Comparison of ENCODE assay signal across 8 cellular contexts in genomic region chr17:44899074-44899782, GRCh38. TPM values are rescaled to one million over a fixed set of nuclear protein-coding genes. Genes with fewer than 3 reads are reported as not detected.
A peak's percentile ranks its signal among the peaks of the same experiment; 100 is the strongest.
DNase-seq lines count a peak whose midpoint lies in the region; ATAC-seq and TF ChIP-seq lines count a peak whose summit lies in the region.

TSS of gene EFTUD2 (minus strand) at chr17:44899445. CDS start at chr17:44894521, 4,924 bp downstream.

- H4K20me1 ChIP-seq in GM23338 (replicated peaks; ENCODE audit: insufficient read depth) = peaks cover 19% of the 10 kb centered on the region; the same call in 1 of the 2 replicates
- peaks cover 8% of the 10 kb centered on the region for H4K20me1 ChIP-seq in Loucy (ENCODE audit: insufficient read depth, low read length, poor library complexity, severe bottlenecking)

- H3K4me2 ChIP-seq in GM23338 = peak within 1 kb of the TSS; percentile 99
- peak within 1 kb of the TSS; percentile 83 for H3K4me2 ChIP-seq in Loucy (ENCODE audit: low read depth, low read length, poor library complexity, severe bottlenecking)

- H3K36me3 Mint-ChIP-seq in GM23338 (ENCODE audit: low read depth) (peaks cover 11% of the 10 kb centered on the region; the same call in 2 of the 3 replicates), natural killer cell (no peaks in the 10 kb centered on the region)
- peaks cover 13% of the 10 kb centered on the region for H3K36me3 Mint-ChIP-seq in activated T-helper 2 cell treated with anti-CD3 and anti-CD28 coated beads, Interferon-gamma antibody, Interleukin-2, Interleukin-4, amounts not matched to agents 10 μg/mL and 5 μg/mL and 100 μg/mL, durations not matched to agents 14 hours and 24 hours and 36 hours (ENCODE audit: low read depth)

- H3K4me3 Mint-ChIP-seq in GM23338 (peak within 1 kb of the TSS; percentile 97), natural killer cell (peak within 1 kb of the TSS; percentile 92)
- peak within 1 kb of the TSS; percentile 97 for H3K4me3 Mint-ChIP-seq in activated T-helper 2 cell treated with anti-CD3 and anti-CD28 coated beads, Interferon-gamma antibody, Interleukin-2, Interleukin-4, amounts not matched to agents 10 μg/mL and 5 μg/mL and 100 μg/mL, durations not matched to agents 14 hours and 24 hours and 36 hours (ENCODE audit: low read depth)

- ATAC-seq in GM23338 = peak; percentile 89
- ATAC-seq in RWPE2 (ENCODE audit: low read depth) = peak; percentile 69
- ATAC-seq in natural killer cell = peak; percentile 93 to 95 (median 94)

- intact Hi-C loops in activated T-helper 2 cell treated with anti-CD3 and anti-CD28 coated beads, Interferon-gamma antibody, Interleukin-2, Interleukin-4, amounts not matched to agents 10 μg/mL and 5 μg/mL and 100 μg/mL, durations not matched to agents 14 hours and 24 hours and 36 hours (cut with micrococcal nuclease) = loop anchor here (5.0 kb wide), 1 partner anchor 233 kb away; the partner anchor contains the start of gene PLCD3
- intact Hi-C loops in natural killer cell (cut with micrococcal nuclease) = loop anchor here (1.0 kb wide), 2 partner anchors 48 to 162 kb away; partner anchors contain the start of genes KIF18B and NMT1

- H3K27ac Mint-ChIP-seq in GM23338 (peak within 1 kb of the TSS; percentile 100), natural killer cell (peak within 1 kb of the TSS; percentile 99)
- peak within 1 kb of the TSS; percentile 95 for H3K27ac Mint-ChIP-seq in activated T-helper 2 cell treated with anti-CD3 and anti-CD28 coated beads, Interferon-gamma antibody, Interleukin-2, Interleukin-4, amounts not matched to agents 10 μg/mL and 5 μg/mL and 100 μg/mL, durations not matched to agents 14 hours and 24 hours and 36 hours

- H3K27ac ChIP-seq in GM23338 (ENCODE audit: low read depth) (peak within 1 kb of the TSS; percentile 100), RWPE2 (ENCODE audit: poor library complexity, severe bottlenecking) (peak within 1 kb of the TSS; percentile 82)

- H3K4me1 ChIP-seq in GM23338 (ENCODE audit: insufficient read depth) = peaks cover 14% of the 10 kb centered on the region; the same call in 1 of the 2 replicates
- H3K4me1 ChIP-seq in Loucy (ENCODE audit: insufficient read depth, low read length, poor library complexity, severe bottlenecking) = peaks cover 16% of the 10 kb centered on the region
- peaks cover 18% of the 10 kb centered on the region for H3K4me1 ChIP-seq in RWPE2 (ENCODE audit: insufficient read depth, poor library complexity, severe bottlenecking)

- H2AFZ ChIP-seq in GM23338 (peak within 1 kb of the TSS; percentile 98), Loucy (ENCODE audit: low read length) (peak within 1 kb of the TSS; percentile 76)

- no peaks in the 10 kb centered on the region for H3K27me3 ChIP-seq in GM23338 (ENCODE audit: insufficient read depth)
- H3K27me3 ChIP-seq in Loucy (ENCODE audit: insufficient read depth, low read length, poor library complexity, severe bottlenecking) = no peaks in the 10 kb centered on the region
- no peaks in the 10 kb centered on the region for H3K27me3 ChIP-seq in RWPE2 (ENCODE audit: insufficient read depth, poor library complexity, severe bottlenecking)

- TF ChIP-seq CTCF in GM23338 (conservative IDR thresholded peaks at IDR 0.05; ENCODE audit: low read depth in 2 of 2) (no peak), Loucy (conservative IDR thresholded peaks at IDR 0.05; ENCODE audit: low read length) (no peak), RWPE2 (IDR thresholded peaks at IDR 0.05; ENCODE audit: poor library complexity, severe bottlenecking) (no peak), natural killer cell (IDR thresholded peaks at IDR 0.05) (no peak)

- H3K36me3 ChIP-seq in GM23338 (ENCODE audit: insufficient read depth) (peaks cover 4% of the 10 kb centered on the region), Loucy (ENCODE audit: insufficient read depth, low read length) (no peaks in the 10 kb centered on the region; the same call in 1 of the 2 replicates), RWPE2 (ENCODE audit: low read depth) (peaks cover 33% of the 10 kb centered on the region)

- DNase-seq in DMS53 (lab: John Stamatoyannopoulos, UW) (peak; percentile 97), GM23338 (ENCODE audit: low spot score) (peak; percentile 93), RWPE2 (ENCODE audit: low spot score) (peak; percentile 91), fibroblast of peridontal ligament (ENCODE audit: extremely low read depth) (peak; percentile 87), natural killer cell (peak; percentile 94)
- DNase-seq in activated T-helper 2 cell treated with anti-CD3 and anti-CD28 coated beads, Interferon-gamma antibody, Interleukin-2, Interleukin-4, amounts not matched to agents 10 μg/mL and 5 μg/mL and 100 μg/mL, durations not matched to agents 14 hours and 24 hours and 36 hours (ENCODE audit: low spot score) = peak; percentile 88
- DNase-seq in stimulated activated naive CD4-positive, alpha-beta T cell treated with Interleukin-2 at 50 U/mL for 16 hours (lab: John Stamatoyannopoulos, UW) = peak; percentile 93

- peaks cover 5% of the 10 kb centered on the region for H3K4me1 Mint-ChIP-seq in GM23338
- H3K4me1 Mint-ChIP-seq in activated T-helper 2 cell treated with anti-CD3 and anti-CD28 coated beads, Interferon-gamma antibody, Interleukin-2, Interleukin-4, amounts not matched to agents 10 μg/mL and 5 μg/mL and 100 μg/mL, durations not matched to agents 14 hours and 24 hours and 36 hours (ENCODE audit: low read depth) = peaks cover 17% of the 10 kb centered on the region
- peaks cover 16 to 32% of the 10 kb centered on the region in 2 donors for H3K4me1 Mint-ChIP-seq in natural killer cell

- peak within 1 kb of the TSS; percentile 96 for H3K4me3 ChIP-seq in GM23338
- H3K4me3 ChIP-seq in Loucy (ENCODE audit: low read length, poor library complexity, severe bottlenecking) = peak within 1 kb of the TSS; percentile 94
- peak within 1 kb of the TSS; percentile 56 for H3K4me3 ChIP-seq in RWPE2 (ENCODE audit: severe bottlenecking)

- H3K9me3 Mint-ChIP-seq in GM23338 = no peaks in the 10 kb centered on the region
- H3K9me3 Mint-ChIP-seq in activated T-helper 2 cell treated with anti-CD3 and anti-CD28 coated beads, Interferon-gamma antibody, Interleukin-2, Interleukin-4, amounts not matched to agents 10 μg/mL and 5 μg/mL and 100 μg/mL, durations not matched to agents 14 hours and 24 hours and 36 hours = no peaks in the 10 kb centered on the region
- H3K9me3 Mint-ChIP-seq in natural killer cell = no peaks in the 10 kb centered on the region

- H3F3A ChIP-seq in GM23338 (replicated peaks; ENCODE audit: low read depth) (no peaks in the 10 kb centered on the region; the same call in 1 of the 2 replicates), Loucy (ENCODE audit: low read depth) (no peaks in the 10 kb centered on the region)

- H3K9me2 ChIP-seq in GM23338 (ENCODE audit: insufficient read depth) = no peaks in the 10 kb centered on the region
- H3K9me2 ChIP-seq in Loucy (replicated peaks; ENCODE audit: low read depth, low read length) = no peaks in the 10 kb centered on the region

- H3K79me2 ChIP-seq in GM23338 (replicated peaks; ENCODE audit: insufficient read depth) (peaks cover 49% of the 10 kb centered on the region), Loucy (ENCODE audit: insufficient read depth, low read length) (peaks cover 49% of the 10 kb centered on the region)

- H3K9me3 ChIP-seq in Loucy (ENCODE audit: insufficient read depth, low read depth, low read length) = no peaks in the 10 kb centered on the region
- no peaks in the 10 kb centered on the region for H3K9me3 ChIP-seq in RWPE2 (ENCODE audit: severe bottlenecking)

- H3K9ac ChIP-seq in Loucy (ENCODE audit: low read depth, low read length, poor library complexity, severe bottlenecking) = peak within 1 kb of the TSS; percentile 85

- H3K27me3 Mint-ChIP-seq in GM23338 (ENCODE audit: insufficient read depth, low read depth, poor library complexity) (peaks cover 11% of the 10 kb centered on the region), natural killer cell (ENCODE audit: low read depth in 2 of 2) (peaks cover 3 to 11% of the 10 kb centered on the region in 2 donors)
- H3K27me3 Mint-ChIP-seq in activated T-helper 2 cell treated with anti-CD3 and anti-CD28 coated beads, Interferon-gamma antibody, Interleukin-2, Interleukin-4, amounts not matched to agents 10 μg/mL and 5 μg/mL and 100 μg/mL, durations not matched to agents 14 hours and 24 hours and 36 hours (ENCODE audit: low read depth) = peaks cover 12% of the 10 kb centered on the region

TF ChIP-seq in GM23338, 12 proteins besides CTCF, POLR2A, EP300 and RAD21 (continues in another document):
- TF ChIP-seq CREB1 (CRISPR knock-in tag; IDR thresholded peaks at IDR 0.05; ENCODE audit: low read depth) (peak; percentile 96), REST (IDR thresholded peaks at IDR 0.05; ENCODE audit: unreplicated experiment) (no peak)

RNA-seq across cellular contexts. Expression of gene EFTUD2, which starts in this region (rescaled TPM):
- total RNA-seq in GM23338 (2014; rRNA removed; shearing (Covaris generic)) = 196 and 203 TPM in 2 replicates
- polyA plus RNA-seq in GM23338 (2016; fragmentation: Nextera tagmentation; extraction: Ambion mirVana) = 52.5 and 61.6 TPM in 2 replicates
- 194 and 215 TPM in 2 replicates for total RNA-seq in activated T-helper 2 cell treated with anti-CD3 and anti-CD28 coated beads, Interferon-gamma antibody, Interleukin-2, Interleukin-4, amounts not matched to agents 10 μg/mL and 5 μg/mL and 100 μg/mL, durations not matched to agents 14 hours and 24 hours and 36 hours
- 100 to 1,000 TPM; 135 to 178 (median 164) TPM for total RNA-seq in natural killer cell

Comparison
In these comparisons a context has a peak if more than half of its experiments do, and no peak if none do; other contexts are left out.
1. Peak in every context shown above with its lines: DNase-seq, ATAC-seq, H3K4me3 ChIP-seq and H3K27ac ChIP-seq.